In the genomic region with DNA sequence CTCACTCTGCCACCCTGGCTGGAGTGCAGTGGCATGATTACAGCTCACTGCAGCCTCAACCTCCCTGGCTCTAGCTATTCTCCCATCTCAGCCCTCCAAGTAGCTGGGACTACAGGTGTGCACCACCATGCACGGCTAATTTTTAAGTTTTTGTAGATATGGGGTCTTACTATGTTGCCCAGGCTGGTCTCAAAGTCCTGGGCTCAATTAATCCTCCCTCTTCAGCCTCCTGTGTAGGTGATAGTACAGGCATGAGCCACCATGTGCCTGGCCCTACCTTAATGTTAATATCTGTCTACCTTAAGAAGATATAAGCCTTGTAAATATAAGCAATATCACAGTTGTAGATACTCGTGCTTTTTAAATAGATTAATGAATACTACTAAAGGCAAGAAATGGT, we compare ENCODE assay signal across 13 cellular contexts.
"Had no signal": no experiment of that assay in that cellular context is flagged by ENCODE, and none has a peak within 500 bp of the region (broad histone marks: within the 10 kb centered on the region; RNA-seq: fewer than 3 reads in every experiment).

No MANE protein-coding gene starts in this region.

- H3K9me3 Mint-ChIP-seq: activated T-cell treated with anti-CD3 and anti-CD28 coated beads, Interleukin-2, amount 50 U/mL, for 4 hours; natural killer cell treated with Interleukin-12 subunit alpha and Interleukin-12 subunit beta and Interleukin-15 and Interleukin-18, amount 100 ng/mL, for 72 hours had no signal

- H3K27me3 Mint-ChIP-seq: activated CD8-positive, alpha-beta memory T cell treated with anti-CD3 and anti-CD28 coated beads, Interleukin-2, amount 10 ng/mL, durations not matched to agents 7 days and 5 days; natural killer cell treated with Interleukin-12 subunit alpha and Interleukin-12 subunit beta and Interleukin-15 and Interleukin-18, amount 100 ng/mL, for 72 hours had no signal

- H3K9me3 ChIP-seq: tibial artery had no signal

- H3K4me1 ChIP-seq: tibial artery had no signal

- H3K27ac ChIP-seq: tibial artery had no signal

- H3K4me3 ChIP-seq: tibial artery had no signal

- H3K27ac Mint-ChIP-seq: activated CD8-positive, alpha-beta memory T cell treated with anti-CD3 and anti-CD28 coated beads, Interleukin-2, amount 10 ng/mL, durations not matched to agents 7 days and 5 days had no signal

- H3K27me3 ChIP-seq: tibial artery had no signal

- ATAC-seq: activated CD4-positive, CD25-positive, alpha-beta regulatory T cell treated with anti-CD3 and anti-CD28 coated beads, Interleukin-2, amount 50 U/mL, for 24 hours; activated CD8-positive, alpha-beta memory T cell treated with anti-CD3 and anti-CD28 coated beads, Interleukin-2, amount 10 ng/mL, durations not matched to agents 7 days and 5 days; activated T-cell treated with anti-CD3 and anti-CD28 coated beads, Interleukin-2, amount 50 U/mL, for 4 hours; esophagus mucosa had no signal

- DNase-seq: activated CD4-positive, alpha-beta T cell treated with anti-CD3 and anti-CD28 coated beads, Interleukin-2, amount 50 U/mL, for 4 hours; activated CD8-positive, alpha-beta memory T cell treated with anti-CD3 and anti-CD28 coated beads, Interleukin-2, amount 10 ng/mL, durations not matched to agents 7 days and 5 days; activated naive CD4-positive, alpha-beta T cell; activated T-cell treated with anti-CD3 and anti-CD28 coated beads, Interleukin-2, amount 50 U/mL, for 4 hours; islet precursor cell; posterior cingulate gyrus; retina; stimulated activated naive CD4-positive, alpha-beta T cell; T-helper 9 cell; tibial artery had no signal

- H3K4me3 Mint-ChIP-seq: activated CD8-positive, alpha-beta memory T cell treated with anti-CD3 and anti-CD28 coated beads, Interleukin-2, amount 10 ng/mL, durations not matched to agents 7 days and 5 days; activated T-cell treated with anti-CD3 and anti-CD28 coated beads, Interleukin-2, amount 50 U/mL, for 4 hours; natural killer cell treated with Interleukin-12 subunit alpha and Interleukin-12 subunit beta and Interleukin-15 and Interleukin-18, amount 100 ng/mL, for 72 hours had no signal
